ENCODE assay signal across 8 cellular contexts in genomic region chr3:50616770-50617095, GRCh38. TPM values are rescaled to one million over a fixed set of nuclear protein-coding genes. Genes with fewer than 3 reads are reported as not detected.
DNase-seq lines count a peak whose midpoint lies in the region; ATAC-seq and TF ChIP-seq lines count a peak whose summit lies in the region.

No MANE protein-coding gene starts in this region.

- peak overlapping the region; percentile 70 to 74 for H3K27ac ChIP-seq in liver (ENCODE audit: low read depth in 1 of 2, low read length in 2 of 2)

- no peaks in the 10 kb centered on the region for H3K36me3 ChIP-seq in liver (ENCODE audit: control insufficient read depth in 4 of 4, insufficient read depth in 3 of 4, low read depth in 1 of 4, low read length in 3 of 4)

- no peak for TF ChIP-seq RAD21 in liver (IDR thresholded peaks at IDR 0.05)

- H3K27me3 Mint-ChIP-seq in activated CD4-positive, alpha-beta T cell treated with anti-CD3 and anti-CD28 coated beads, Interleukin-2, amount 10 ng/mL, durations not matched to agents 24 days and 14 days, result no peaks in the 10 kb centered on the region

- peaks cover 63% of the 10 kb centered on the region for H3K4me1 Mint-ChIP-seq in activated CD4-positive, alpha-beta T cell treated with anti-CD3 and anti-CD28 coated beads, Interleukin-2, amount 10 ng/mL, durations not matched to agents 24 days and 14 days

- peak overlapping the region in 1 of 2 donors; percentile 52 for H3K9ac ChIP-seq in liver (ENCODE audit: low read depth in 1 of 2, low read length in 2 of 2)

- H3K4me3 ChIP-seq in liver (ENCODE audit: low read depth in 1 of 3, low read length in 3 of 3), result peak overlapping the region; percentile 56 to 73 (median 71)

- H3K4me1 ChIP-seq in liver (ENCODE audit: control insufficient read depth in 4 of 4, insufficient read depth in 4 of 4, low read length in 3 of 4), result peaks cover 3 to 58% (median 38%) of the 10 kb centered on the region in 4 donors

- peak; percentile 84 for DNase-seq in Ammon's horn (ENCODE audit: low spot score)
- peak; percentile 75 for DNase-seq in NCI-H526 treated with DMSO at 0.1 percent for 48 hours (lab: John Stamatoyannopoulos, UW)
- DNase-seq in activated CD4-positive, alpha-beta T cell treated with anti-CD3 and anti-CD28 coated beads, Interleukin-2, amount 10 ng/mL, durations not matched to agents 24 days and 14 days, result peak; percentile 99
- DNase-seq in dedifferentiated amniotic fluid mesenchymal stem cell (ENCODE audit: extremely low spot score), result peak; percentile 83
- peak; percentile 95 for DNase-seq in stimulated activated CD4-positive, alpha-beta T cell treated with anti-CD3 and anti-CD28 coated beads, Interleukin-4, amount 100 ng/mL, for 1 hour

- peaks cover 57% of the 10 kb centered on the region for H3K36me3 Mint-ChIP-seq in activated CD4-positive, alpha-beta T cell treated with anti-CD3 and anti-CD28 coated beads, Interleukin-2, amount 10 ng/mL, durations not matched to agents 24 days and 14 days (ENCODE audit: low read depth)

- intact Hi-C loops in activated CD4-positive, alpha-beta T cell treated with anti-CD3 and anti-CD28 coated beads, Interleukin-2, amount 10 ng/mL, durations not matched to agents 24 days and 14 days (cut with micrococcal nuclease), result loop anchor here (1.0 to 10.0 kb wide), 8 partner anchors 8 to 1438 kb away; partner anchors contain the start of genes DOCK3, DUSP7 and MANF

- WGBS in liver, result 1% methylated on average over 22 of the region's 22 CpGs

- TF ChIP-seq CTCF in liver (IDR thresholded peaks at IDR 0.05; ENCODE audit: low read depth, low read length, missing input control), result no peak

- no peaks in the 10 kb centered on the region for H3K27me3 ChIP-seq in liver (ENCODE audit: control insufficient read depth in 4 of 4, insufficient read depth in 4 of 4, low read length in 3 of 4)

- H3K27ac Mint-ChIP-seq in activated CD4-positive, alpha-beta T cell treated with anti-CD3 and anti-CD28 coated beads, Interleukin-2, amount 10 ng/mL, durations not matched to agents 24 days and 14 days, result peak overlapping the region; percentile 89

- no peaks in the 10 kb centered on the region for H3K9me3 ChIP-seq in liver (ENCODE audit: control insufficient read depth in 4 of 4, low read length in 3 of 4)

- no peaks in the 10 kb centered on the region for H3K9me3 Mint-ChIP-seq in activated CD4-positive, alpha-beta T cell treated with anti-CD3 and anti-CD28 coated beads, Interleukin-2, amount 10 ng/mL, durations not matched to agents 24 days and 14 days

- peak; percentile 60 for ATAC-seq in GM19043 (IDR thresholded peaks at IDR 0.05; ENCODE audit: low read depth, unreplicated experiment)
- peak; percentile 71 for ATAC-seq in HG03280 (IDR thresholded peaks at IDR 0.05; ENCODE audit: unreplicated experiment)

- peak overlapping the region; percentile 91 for H3K4me3 Mint-ChIP-seq in activated CD4-positive, alpha-beta T cell treated with anti-CD3 and anti-CD28 coated beads, Interleukin-2, amount 10 ng/mL, durations not matched to agents 24 days and 14 days

TF ChIP-seq in liver, 16 proteins besides CTCF, POLR2A, EP300 and RAD21:
- peak in 1 of 2 donors; percentile 44 for TF ChIP-seq EGR1 (IDR thresholded peaks at IDR 0.05; ENCODE audit: low read depth in 2 of 2)
- no peak for TF ChIP-seq ATF3 (IDR thresholded peaks at IDR 0.05)
- TF ChIP-seq YY1 (IDR thresholded peaks at IDR 0.05), result no peak
- TF ChIP-seq SP1 (IDR thresholded peaks at IDR 0.05), result peak; percentile 14
- no peak for TF ChIP-seq ZBTB33 (IDR thresholded peaks at IDR 0.05)
- peak in 1 of 2 donors; percentile 47 for TF ChIP-seq GABPA (IDR thresholded peaks at IDR 0.05 in 1 of 2, conservative IDR thresholded peaks at IDR 0.05 in 1 of 2)
- no peak for TF ChIP-seq MAX (IDR thresholded peaks at IDR 0.05)

RNA-seq across cellular contexts. Expression of gene MAPKAPK3, which starts 0.2 kb away (rescaled TPM):
- 199 and 207 TPM in 2 replicates for total RNA-seq in activated CD4-positive, alpha-beta T cell treated with anti-CD3 and anti-CD28 coated beads, Interleukin-2, amount 10 ng/mL, durations not matched to agents 24 days and 14 days
- 10 to 100 TPM; 20.4 to 32.9 TPM for total RNA-seq in liver
- polyA plus RNA-seq in liver, result 10 to 100 TPM; 13.9 to 17.5 TPM

RNA-seq across cellular contexts. Expression of gene CISH, which starts 5.2 kb away (rescaled TPM):
- total RNA-seq in activated CD4-positive, alpha-beta T cell treated with anti-CD3 and anti-CD28 coated beads, Interleukin-2, amount 10 ng/mL, durations not matched to agents 24 days and 14 days, result 359 and 361 TPM in 2 replicates
- total RNA-seq in liver, result 10 to 100 TPM in 1 of 2 donors, 1 to 10 TPM in 1; 4.7 to 30.6 TPM
- 10 to 100 TPM; 17.9 to 32.5 TPM for polyA plus RNA-seq in liver

RNA-seq across cellular contexts. Expression of gene HEMK1, which starts 47.4 kb away (rescaled TPM):
- total RNA-seq in activated CD4-positive, alpha-beta T cell treated with anti-CD3 and anti-CD28 coated beads, Interleukin-2, amount 10 ng/mL, durations not matched to agents 24 days and 14 days, result 62.9 and 66.0 TPM in 2 replicates
- total RNA-seq in liver, result 1 to 10 TPM; 3.7 to 9.2 TPM
- polyA plus RNA-seq in liver, result 1 to 10 TPM; 8.7 to 9.5 TPM

RNA-seq across cellular contexts. Expression of gene C3orf18, which starts 49.2 kb away (rescaled TPM):
- total RNA-seq in activated CD4-positive, alpha-beta T cell treated with anti-CD3 and anti-CD28 coated beads, Interleukin-2, amount 10 ng/mL, durations not matched to agents 24 days and 14 days, result 32.6 and 35.4 TPM in 2 replicates
- 1 to 10 TPM; 1.8 to 2.7 TPM for total RNA-seq in liver
- 1 to 10 TPM in 1 of 2 donors, under 1 TPM in 1; 0.54 to 1.1 TPM for polyA plus RNA-seq in liver

RNA-seq across cellular contexts. Expression of gene DOCK3, which starts 58.0 kb away (rescaled TPM):
- total RNA-seq in activated CD4-positive, alpha-beta T cell treated with anti-CD3 and anti-CD28 coated beads, Interleukin-2, amount 10 ng/mL, durations not matched to agents 24 days and 14 days, result 1.7 and 1.8 TPM in 2 replicates
- under 1 TPM in 1 of 2 donors, not detected in 1; 0.08 TPM for total RNA-seq in liver
- polyA plus RNA-seq in liver, result under 1 TPM; 0.01 to 0.06 TPM

Comparison
In these comparisons a context has a peak if more than half of its experiments do, and no peak if none do; other contexts are left out.
1. Peak in every context shown above with its lines: DNase-seq, ATAC-seq, H3K4me3 ChIP-seq and H3K27ac ChIP-seq.
2. RNA of gene CISH, which starts 5.2 kb away (total RNA-seq): 359 to 361 TPM in activated CD4-positive, alpha-beta T cell treated with anti-CD3 and anti-CD28 coated beads, Interleukin-2, amount 10 ng/mL, durations not matched to agents 24 days and 14 days; 4.7 to 30.6 TPM in liver; every median in the first group is over 10 times any median in the second.